ENCODE assay signal across 22 cellular contexts in the genomic region with DNA sequence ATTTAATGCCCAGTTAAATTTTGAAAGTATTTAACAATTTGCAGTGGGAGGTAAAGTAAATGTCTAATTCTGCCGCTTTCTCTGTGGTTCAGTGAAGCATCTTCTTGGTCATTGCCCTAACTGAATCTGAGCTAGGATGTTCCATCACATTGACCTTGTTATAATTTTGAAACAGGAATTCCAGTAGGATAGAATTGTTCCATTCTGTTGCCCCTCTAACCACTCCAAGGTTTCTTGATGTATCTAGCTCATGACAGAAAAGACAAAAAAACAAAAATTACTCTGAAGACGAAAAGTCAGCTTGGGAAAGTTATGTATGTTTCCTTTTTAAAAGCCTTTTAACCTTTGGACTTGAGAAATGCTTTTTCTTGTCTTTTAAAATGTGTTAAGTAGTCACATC.
DNase-seq lines count a peak whose midpoint lies in the region; ATAC-seq and TF ChIP-seq lines count a peak whose summit lies in the region.
"Had no signal": no experiment of that assay in that cellular context is flagged by ENCODE, and none has a peak within 500 bp of the region (broad histone marks: within the 10 kb centered on the region; RNA-seq: fewer than 3 reads in every experiment).

No MANE protein-coding gene starts in this region.

- H3K36me3 Mint-ChIP-seq in nephron (ENCODE audit: low read depth) = no peaks in the 10 kb centered on the region
- H3K36me3 Mint-ChIP-seq: CD8-positive, alpha-beta T cell had no signal

- in situ Hi-C loops in Caki2 (cut with HindIII; ENCODE audit: low pct_unique_long_range_greater_than_20kb, low sequenced_read_pairs) = no loop called here
- in situ Hi-C loops in GM13976 (cut with MboI; ENCODE audit: low sequenced_read_pairs, unreplicated experiment) = no loop called here

- H3K4me3 Mint-ChIP-seq in nephron = no peak overlapping the region
- H3K4me3 Mint-ChIP-seq: B cell; CD4-positive, alpha-beta T cell; CD8-positive, alpha-beta T cell had no signal

- no peak for TF ChIP-seq CTCF in nephron (IDR thresholded peaks at IDR 0.05; ENCODE audit: unreplicated experiment in 3 of 3)
- TF ChIP-seq CTCF in GM13976 (IDR thresholded peaks at IDR 0.05; ENCODE audit: borderline replicate concordance, control extremely low read depth, extremely low read depth, insufficient read depth, missing control alignments) = no peak

- DNase-seq in Caki2 (ENCODE audit: low read depth) (peak; percentile 84), glomerular visceral epithelial cell (ENCODE audit: extremely low spot score) (peak; percentile 12), kidney tubule cell (ENCODE audit: low spot score) (peak; percentile 61), GM13976 (ENCODE audit: low spot score) (no peak), T-helper 1 cell (no peak), COLO829 (ENCODE audit: low spot score) (no peak)
- DNase-seq: AML-193; Calu3; CD4-positive, alpha-beta T cell; CD8-positive, alpha-beta T cell; DMS 273 treated with DMSO at 0.1 percent for 48 hours; DMS153; DMS53; DMS79; DND-41; EL; GDM1 had no signal

- H3K27ac Mint-ChIP-seq in nephron = peak overlapping the region; percentile 23 to 77 (median 71)
- H3K27ac Mint-ChIP-seq: B cell; CD4-positive, alpha-beta T cell; CD8-positive, alpha-beta T cell had no signal

- ATAC-seq in GM21723 (IDR thresholded peaks at IDR 0.05; ENCODE audit: unreplicated experiment) = no peak
- ATAC-seq: A549; CD8-positive, alpha-beta T cell; GM12878 had no signal

- peaks cover 4% of the 10 kb centered on the region for H3K4me1 Mint-ChIP-seq in nephron
- H3K4me1 Mint-ChIP-seq: B cell had no signal

- H3K9me3 Mint-ChIP-seq in nephron = no peaks in the 10 kb centered on the region
- H3K9me3 Mint-ChIP-seq: CD4-positive, alpha-beta T cell had no signal

- H3K27me3 Mint-ChIP-seq in nephron (ENCODE audit: low read depth) = no peaks in the 10 kb centered on the region
- H3K27me3 Mint-ChIP-seq: B cell; CD4-positive, alpha-beta T cell had no signal

Comparison
In these comparisons a context has a peak if more than half of its experiments do, and no peak if none do; other contexts are left out.
1. DNase-seq: peak in Caki2 (single experiment), glomerular visceral epithelial cell (single experiment) and kidney tubule cell (single experiment); none in GM13976 (single experiment), T-helper 1 cell (0 of 5) and COLO829 (single experiment).